Comparison of ENCODE assay signal across 15 cellular contexts in the genomic region with DNA sequence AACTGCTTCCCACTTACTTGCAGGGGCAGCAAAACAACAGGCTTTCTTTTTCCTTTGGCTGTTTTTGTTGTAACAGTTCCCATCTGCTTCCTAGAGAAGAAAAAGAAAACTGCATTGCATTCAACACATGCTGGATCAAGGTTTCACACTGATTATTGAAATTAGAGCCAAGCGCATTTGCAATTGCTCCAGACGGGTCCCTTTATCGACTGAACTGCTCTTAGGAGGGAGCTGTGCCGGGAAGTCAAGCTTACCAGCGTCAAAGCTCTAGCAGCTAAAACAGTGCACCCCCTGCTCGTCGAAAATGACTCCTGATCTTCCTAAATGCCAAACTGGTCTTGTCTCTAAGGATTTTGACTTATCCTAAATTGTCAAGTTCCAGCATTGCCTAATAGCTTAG.
DNase-seq lines count a peak whose midpoint lies in the region; ATAC-seq and TF ChIP-seq lines count a peak whose summit lies in the region.
"Had no signal": no experiment of that assay in that cellular context is flagged by ENCODE, and none has a peak within 500 bp of the region (broad histone marks: within the 10 kb centered on the region; RNA-seq: fewer than 3 reads in every experiment).

No MANE protein-coding gene starts in this region.

- H3K9ac ChIP-seq in HUES6 (ENCODE audit: low read length) (peak overlapping the region; percentile 14), iPS-15b (ENCODE audit: low read depth, low read length) (no peak overlapping the region), skeletal muscle tissue (ENCODE audit: low read depth in 1 of 3, low read length in 3 of 3) (peak overlapping the region in 1 of 3 donors; percentile 28)

- peak overlapping the region; percentile 33; the same call in 1 of the 2 replicates for H3K4me3 ChIP-seq in HUES6 (ENCODE audit: low read depth, low read length)
- no peak overlapping the region for H3K4me3 ChIP-seq in astrocyte of the spinal cord (ENCODE audit: low read depth, low read length)
- peak overlapping the region; percentile 15 for H3K4me3 ChIP-seq in iPS-15b (ENCODE audit: low read depth, low read length)
- peak overlapping the region; percentile 8 to 39 (median 37) for H3K4me3 ChIP-seq in skeletal muscle tissue (ENCODE audit: low read length in 3 of 3)
- no peak overlapping the region for H3K4me3 ChIP-seq in upper lobe of right lung
- H3K4me3 ChIP-seq: colonic mucosa, SJSA1 had no signal

- H3K36me3 ChIP-seq in HUES6 (ENCODE audit: control insufficient read depth, insufficient read depth, low read length) (no peaks in the 10 kb centered on the region), iPS-15b (ENCODE audit: control insufficient read depth, insufficient read depth, low read length) (no peaks in the 10 kb centered on the region), skeletal muscle tissue (ENCODE audit: control insufficient read depth in 3 of 3, insufficient read depth in 3 of 3, low read length in 3 of 3) (no peaks in the 10 kb centered on the region), upper lobe of right lung (no peaks in the 10 kb centered on the region)
- H3K36me3 ChIP-seq: colonic mucosa, SJSA1 had no signal

- H3K27me3 ChIP-seq in HUES6 (ENCODE audit: control insufficient read depth, insufficient read depth, low read length) = no peaks in the 10 kb centered on the region
- H3K27me3 ChIP-seq in iPS-15b (ENCODE audit: control insufficient read depth, insufficient read depth, low read length) = no peaks in the 10 kb centered on the region
- H3K27me3 ChIP-seq in skeletal muscle tissue (ENCODE audit: control insufficient read depth in 3 of 3, insufficient read depth in 3 of 3, low read length in 3 of 3) = peaks cover 0 to 2% (median 0%) of the 10 kb centered on the region in 3 donors
- no peaks in the 10 kb centered on the region for H3K27me3 ChIP-seq in upper lobe of right lung
- H3K27me3 ChIP-seq: colonic mucosa had no signal

- H3K4me1 ChIP-seq in HUES6 (ENCODE audit: control insufficient read depth, insufficient read depth, low read length) (peaks cover 24% of the 10 kb centered on the region), iPS-15b (ENCODE audit: control insufficient read depth, insufficient read depth, low read length) (peaks cover 6% of the 10 kb centered on the region), skeletal muscle tissue (ENCODE audit: control insufficient read depth in 3 of 3, insufficient read depth in 3 of 3, low read length in 3 of 3) (peaks cover 4 to 5% (median 5%) of the 10 kb centered on the region in 3 donors), upper lobe of right lung (no peaks in the 10 kb centered on the region)
- H3K4me1 ChIP-seq: colonic mucosa, SJSA1 had no signal

- H3K27ac ChIP-seq in HUES6 (ENCODE audit: low read depth, low read length) (no peak overlapping the region), skeletal muscle tissue (ENCODE audit: low read depth, low read length) (no peak overlapping the region), upper lobe of right lung (no peak overlapping the region)
- H3K27ac ChIP-seq: colonic mucosa, SJSA1 had no signal

- DNase-seq in astrocyte of the spinal cord (ENCODE audit: low read depth, low spot score) (peak; percentile 17), upper lobe of right lung (no peak), HCEC 1CT (no peak), NCI-H1930 (lab: John Stamatoyannopoulos, UW) (no peak)
- DNase-seq: activated naive CD4-positive, alpha-beta T cell treated with anti-CD3 and anti-CD28 coated beads, Interleukin-2, amount 10 ng/mL, durations not matched to agents 7 days and 5 days; CD4-positive, alpha-beta memory T cell; colonic mucosa; GF-D8; GOT3; immature natural killer cell; NCI-H2081 had no signal

- no peak for ATAC-seq in upper lobe of right lung

- intact Hi-C loops in upper lobe of right lung (cut with DNase I) = loop anchor here (10.0 kb wide), 1 partner anchor 316 kb away; no protein-coding TSS in a partner anchor

- no peak for TF ChIP-seq CTCF in astrocyte of the spinal cord (IDR thresholded peaks at IDR 0.05; ENCODE audit: low read depth, low read length)
- TF ChIP-seq CTCF in upper lobe of right lung (IDR thresholded peaks at IDR 0.05) = no peak

- in situ Hi-C loops in astrocyte of the spinal cord (cut with HindIII; ENCODE audit: low sequenced_read_pairs) = no loop called here

- H3K9me3 ChIP-seq in HUES6 (ENCODE audit: control insufficient read depth, insufficient read depth, low read depth, low read length) (no peaks in the 10 kb centered on the region), iPS-15b (ENCODE audit: control insufficient read depth, insufficient read depth, low read length) (no peaks in the 10 kb centered on the region), skeletal muscle tissue (ENCODE audit: control insufficient read depth in 3 of 3, low read length in 3 of 3) (no peaks in the 10 kb centered on the region), upper lobe of right lung (no peaks in the 10 kb centered on the region)
- H3K9me3 ChIP-seq: colonic mucosa, SJSA1 had no signal

Comparison
In these comparisons a context has a peak if more than half of its experiments do, and no peak if none do; other contexts are left out.
1. H3K4me3 ChIP-seq: peak in HUES6 (single experiment), iPS-15b (single experiment) and skeletal muscle tissue (3 of 3); none in astrocyte of the spinal cord (single experiment) and upper lobe of right lung (single experiment).